Comparison of ENCODE assay signal across 8 cellular contexts in the genomic region with DNA sequence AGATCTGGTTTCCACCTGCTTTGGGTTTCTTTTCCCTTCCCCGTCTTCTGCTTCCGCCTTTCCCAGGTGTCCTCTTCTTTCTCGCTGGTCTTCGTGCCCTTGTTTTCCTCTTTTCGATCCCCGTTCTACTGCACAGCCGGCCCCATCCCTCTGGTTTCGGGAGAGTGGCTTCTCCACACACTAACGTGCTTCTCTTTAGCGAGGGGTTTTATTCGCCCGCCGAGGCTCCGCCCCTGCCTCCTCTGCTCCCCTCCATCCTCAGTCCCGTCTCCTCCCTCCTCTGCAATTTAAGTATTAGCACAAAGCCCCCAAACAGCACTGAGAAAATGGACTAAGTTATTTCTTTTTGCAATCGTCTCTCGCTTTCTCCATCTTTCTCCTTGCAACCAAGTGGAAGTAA. TPM values are rescaled to one million over a fixed set of nuclear protein-coding genes. Genes with fewer than 3 reads are reported as not detected.
DNase-seq lines count a peak whose midpoint lies in the region; ATAC-seq lines count a peak whose summit lies in the region.

Gene SLC7A8, minus strand, starts transcription at position 182 of the 400 bp plus-strand sequence. CDS start 746 bp downstream, outside the sequence.

- DNase-seq in HCEC 1CT (peak; percentile 20), SK-MEL-5 (ENCODE audit: low read depth, low spot score) (peak; percentile 37), cerebellar nuclear complex (lab: John Stamatoyannopoulos, UW) (peak; percentile 36 to 62), kidney tubule cell (ENCODE audit: low spot score) (peak; percentile 19), NCI-H774 (lab: John Stamatoyannopoulos, UW) (no peak), AG08396 (ENCODE audit: low spot score) (no peak)
- DNase-seq in stimulated activated CD4-positive, alpha-beta T cell treated with anti-CD3 and anti-CD28 coated beads, Interleukin-4, amount 100 ng/mL, for 1 hour, result peak; percentile 39

- no peak for ATAC-seq in HG02973 (IDR thresholded peaks at IDR 0.05; ENCODE audit: unreplicated experiment)

- in situ Hi-C loops in SK-MEL-5 (cut with HindIII; ENCODE audit: low pct_unique_long_range_greater_than_20kb, low sequenced_read_pairs), result no loop called here

RNA-seq across cellular contexts. Expression of gene SLC7A8, which starts in this region (rescaled TPM):
- 27.8 and 30.8 TPM in 2 replicates for total RNA-seq in SK-MEL-5 (2014; rRNA removed; shearing (Covaris generic))
- 35.1 and 40.3 TPM in 2 replicates for polyA plus RNA-seq in SK-MEL-5 (2015; cell fraction: cytosol; rRNA removed)
- polyA plus RNA-seq in SK-MEL-5 (2015; cell fraction: nucleus; rRNA removed), result 8.3 and 15.9 TPM in 2 replicates

Comparison
In these comparisons a context has a peak if more than half of its experiments do, and no peak if none do; other contexts are left out.
1. DNase-seq: peak in HCEC 1CT (single experiment), SK-MEL-5 (single experiment), cerebellar nuclear complex (2 of 2), kidney tubule cell (single experiment) and stimulated activated CD4-positive, alpha-beta T cell treated with anti-CD3 and anti-CD28 coated beads, Interleukin-4, amount 100 ng/mL, for 1 hour (single experiment); none in NCI-H774 (single experiment) and AG08396 (single experiment).